Comparison of ENCODE assay signal across 1 cellular context in the genomic region with DNA sequence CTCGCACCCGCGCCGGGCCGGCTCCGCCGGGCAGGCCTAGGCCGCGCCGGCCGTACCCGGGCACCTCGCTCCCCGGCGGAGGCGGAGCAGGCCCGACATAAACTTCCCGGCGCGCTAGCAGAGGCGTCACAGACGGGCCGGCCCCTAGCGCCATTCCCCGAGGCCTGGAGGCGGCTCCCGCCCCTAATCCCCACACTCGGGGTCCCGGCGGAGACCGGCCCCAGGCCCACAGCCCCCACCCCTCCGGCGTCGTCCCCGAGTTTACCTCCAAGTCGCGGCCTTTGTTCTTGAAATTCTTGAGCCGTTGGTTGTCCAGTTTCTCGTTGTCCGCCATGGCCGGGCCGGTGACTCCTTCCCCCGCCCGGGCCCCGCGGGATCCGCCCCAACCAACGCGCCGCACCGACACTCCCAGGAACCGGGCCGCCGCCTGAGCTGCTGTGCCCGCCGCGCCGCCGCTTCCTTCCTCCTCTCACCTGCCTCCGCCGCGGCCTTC.
TF ChIP-seq lines count a peak whose summit lies in the region.

No MANE protein-coding gene starts in this region.

TF ChIP-seq in K562, 482 proteins besides CTCF, POLR2A, EP300 and RAD21 (continued from another document and continues in another):
- TF ChIP-seq NFIX (CRISPR knock-in tag; IDR thresholded peaks at IDR 0.05; ENCODE audit: low read depth) (no peak), MAFK (IDR thresholded peaks at IDR 0.05; ENCODE audit: low read length) (no peak), ZNF316 (IDR thresholded peaks at IDR 0.05) (no peak), PHF21A (IDR thresholded peaks at IDR 0.05; ENCODE audit: borderline replicate concordance, low read depth) (no peak), HNRNPL (IDR thresholded peaks at IDR 0.05; ENCODE audit: low read depth, low read length) (no peak), HMG20B (CRISPR knock-in tag; IDR thresholded peaks at IDR 0.05) (no peak), RCOR1 (IDR thresholded peaks at IDR 0.05; ENCODE audit: borderline replicate concordance in 1 of 2, low read depth in 2 of 2, low read length in 2 of 2) (no peak), ZNF384 (IDR thresholded peaks at IDR 0.05; ENCODE audit: low read depth, low read length) (no peak), FOXA1 (IDR thresholded peaks at IDR 0.05; ENCODE audit: borderline replicate concordance) (no peak), SMAD4 (CRISPR knock-in tag; conservative IDR thresholded peaks at IDR 0.05) (no peak; the same call in 1 of the 2 replicates), CREM (IDR thresholded peaks at IDR 0.05; ENCODE audit: low read depth) (peak; percentile 95), NUFIP1 (IDR thresholded peaks at IDR 0.05; ENCODE audit: partially characterized antibody) (no peak), SNRNP70 (optimal IDR thresholded peaks at IDR 0.05; ENCODE audit: low read depth, low read length) (no peak), ZNF354B (CRISPR knock-in tag; IDR thresholded peaks at IDR 0.05) (no peak), PTBP1 (IDR thresholded peaks at IDR 0.05; ENCODE audit: low read depth, low read length) (no peak), ZNF668 (CRISPR knock-in tag; IDR thresholded peaks at IDR 0.05) (no peak), CHCHD3 (CRISPR knock-in tag; IDR thresholded peaks at IDR 0.05) (no peak), ZNF239 (CRISPR knock-in tag; IDR thresholded peaks at IDR 0.05) (no peak), KAT7 (CRISPR knock-in tag; IDR thresholded peaks at IDR 0.05; ENCODE audit: borderline replicate concordance) (0 out of 2 replicates have a peak, but pooled peaks have one; percentile 9), ZC3H8 (IDR thresholded peaks at IDR 0.05) (no peak), TSC22D4 (tag; IDR thresholded peaks at IDR 0.05) (no peak), C11orf30 (IDR thresholded peaks at IDR 0.05; ENCODE audit: low read depth) (peak; percentile 38)
- TF ChIP-seq, protein P1, sequence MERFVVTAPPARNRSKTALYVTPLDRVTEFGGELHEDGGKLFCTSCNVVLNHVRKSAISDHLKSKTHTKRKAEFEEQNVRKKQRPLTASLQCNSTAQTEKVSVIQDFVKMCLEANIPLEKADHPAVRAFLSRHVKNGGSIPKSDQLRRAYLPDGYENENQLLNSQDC (CRISPR knock-in tag; IDR thresholded peaks at IDR 0.05), result no peak
- TF ChIP-seq, protein P2, sequence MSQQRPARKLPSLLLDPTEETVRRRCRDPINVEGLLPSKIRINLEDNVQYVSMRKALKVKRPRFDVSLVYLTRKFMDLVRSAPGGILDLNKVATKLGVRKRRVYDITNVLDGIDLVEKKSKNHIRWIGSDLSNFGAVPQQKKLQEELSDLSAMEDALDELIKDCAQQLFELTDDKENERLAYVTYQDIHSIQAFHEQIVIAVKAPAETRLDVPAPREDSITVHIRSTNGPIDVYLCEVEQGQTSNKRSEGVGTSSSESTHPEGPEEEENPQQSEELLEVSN (IDR thresholded peaks at IDR 0.05; ENCODE audit: borderline replicate concordance in 1 of 2, extremely low read depth in 1 of 2, insufficient read depth in 1 of 2, insufficient read length in 1 of 2, low read depth in 1 of 2, low read length in 1 of 2, poor library complexity in 1 of 2, severe bottlenecking in 1 of 2), result peak in 1 of 2 experiments; percentile 16
- TF ChIP-seq, protein P3, sequence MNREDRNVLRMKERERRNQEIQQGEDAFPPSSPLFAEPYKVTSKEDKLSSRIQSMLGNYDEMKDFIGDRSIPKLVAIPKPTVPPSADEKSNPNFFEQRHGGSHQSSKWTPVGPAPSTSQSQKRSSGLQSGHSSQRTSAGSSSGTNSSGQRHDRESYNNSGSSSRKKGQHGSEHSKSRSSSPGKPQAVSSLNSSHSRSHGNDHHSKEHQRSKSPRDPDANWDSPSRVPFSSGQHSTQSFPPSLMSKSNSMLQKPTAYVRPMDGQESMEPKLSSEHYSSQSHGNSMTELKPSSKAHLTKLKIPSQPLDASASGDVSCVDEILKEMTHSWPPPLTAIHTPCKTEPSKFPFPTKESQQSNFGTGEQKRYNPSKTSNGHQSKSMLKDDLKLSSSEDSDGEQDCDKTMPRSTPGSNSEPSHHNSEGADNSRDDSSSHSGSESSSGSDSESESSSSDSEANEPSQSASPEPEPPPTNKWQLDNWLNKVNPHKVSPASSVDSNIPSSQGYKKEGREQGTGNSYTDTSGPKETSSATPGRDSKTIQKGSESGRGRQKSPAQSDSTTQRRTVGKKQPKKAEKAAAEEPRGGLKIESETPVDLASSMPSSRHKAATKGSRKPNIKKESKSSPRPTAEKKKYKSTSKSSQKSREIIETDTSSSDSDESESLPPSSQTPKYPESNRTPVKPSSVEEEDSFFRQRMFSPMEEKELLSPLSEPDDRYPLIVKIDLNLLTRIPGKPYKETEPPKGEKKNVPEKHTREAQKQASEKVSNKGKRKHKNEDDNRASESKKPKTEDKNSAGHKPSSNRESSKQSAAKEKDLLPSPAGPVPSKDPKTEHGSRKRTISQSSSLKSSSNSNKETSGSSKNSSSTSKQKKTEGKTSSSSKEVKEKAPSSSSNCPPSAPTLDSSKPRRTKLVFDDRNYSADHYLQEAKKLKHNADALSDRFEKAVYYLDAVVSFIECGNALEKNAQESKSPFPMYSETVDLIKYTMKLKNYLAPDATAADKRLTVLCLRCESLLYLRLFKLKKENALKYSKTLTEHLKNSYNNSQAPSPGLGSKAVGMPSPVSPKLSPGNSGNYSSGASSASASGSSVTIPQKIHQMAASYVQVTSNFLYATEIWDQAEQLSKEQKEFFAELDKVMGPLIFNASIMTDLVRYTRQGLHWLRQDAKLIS (CRISPR knock-in tag; IDR thresholded peaks at IDR 0.05), result 0 out of 2 replicates have a peak, but pooled peaks have one; percentile 48
- TF ChIP-seq, protein P4, sequence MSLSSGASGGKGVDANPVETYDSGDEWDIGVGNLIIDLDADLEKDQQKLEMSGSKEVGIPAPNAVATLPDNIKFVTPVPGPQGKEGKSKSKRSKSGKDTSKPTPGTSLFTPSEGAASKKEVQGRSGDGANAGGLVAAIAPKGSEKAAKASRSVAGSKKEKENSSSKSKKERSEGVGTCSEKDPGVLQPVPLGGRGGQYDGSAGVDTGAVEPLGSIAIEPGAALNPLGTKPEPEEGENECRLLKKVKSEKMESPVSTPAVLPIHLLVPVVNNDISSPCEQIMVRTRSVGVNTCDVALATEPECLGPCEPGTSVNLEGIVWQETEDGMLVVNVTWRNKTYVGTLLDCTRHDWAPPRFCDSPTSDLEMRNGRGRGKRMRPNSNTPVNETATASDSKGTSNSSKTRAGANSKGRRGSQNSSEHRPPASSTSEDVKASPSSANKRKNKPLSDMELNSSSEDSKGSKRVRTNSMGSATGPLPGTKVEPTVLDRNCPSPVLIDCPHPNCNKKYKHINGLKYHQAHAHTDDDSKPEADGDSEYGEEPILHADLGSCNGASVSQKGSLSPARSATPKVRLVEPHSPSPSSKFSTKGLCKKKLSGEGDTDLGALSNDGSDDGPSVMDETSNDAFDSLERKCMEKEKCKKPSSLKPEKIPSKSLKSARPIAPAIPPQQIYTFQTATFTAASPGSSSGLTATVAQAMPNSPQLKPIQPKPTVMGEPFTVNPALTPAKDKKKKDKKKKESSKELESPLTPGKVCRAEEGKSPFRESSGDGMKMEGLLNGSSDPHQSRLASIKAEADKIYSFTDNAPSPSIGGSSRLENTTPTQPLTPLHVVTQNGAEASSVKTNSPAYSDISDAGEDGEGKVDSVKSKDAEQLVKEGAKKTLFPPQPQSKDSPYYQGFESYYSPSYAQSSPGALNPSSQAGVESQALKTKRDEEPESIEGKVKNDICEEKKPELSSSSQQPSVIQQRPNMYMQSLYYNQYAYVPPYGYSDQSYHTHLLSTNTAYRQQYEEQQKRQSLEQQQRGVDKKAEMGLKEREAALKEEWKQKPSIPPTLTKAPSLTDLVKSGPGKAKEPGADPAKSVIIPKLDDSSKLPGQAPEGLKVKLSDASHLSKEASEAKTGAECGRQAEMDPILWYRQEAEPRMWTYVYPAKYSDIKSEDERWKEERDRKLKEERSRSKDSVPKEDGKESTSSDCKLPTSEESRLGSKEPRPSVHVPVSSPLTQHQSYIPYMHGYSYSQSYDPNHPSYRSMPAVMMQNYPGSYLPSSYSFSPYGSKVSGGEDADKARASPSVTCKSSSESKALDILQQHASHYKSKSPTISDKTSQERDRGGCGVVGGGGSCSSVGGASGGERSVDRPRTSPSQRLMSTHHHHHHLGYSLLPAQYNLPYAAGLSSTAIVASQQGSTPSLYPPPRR (CRISPR knock-in tag; IDR thresholded peaks at IDR 0.05; ENCODE audit: borderline replicate concordance), result no peak
- TF ChIP-seq, protein P5, sequence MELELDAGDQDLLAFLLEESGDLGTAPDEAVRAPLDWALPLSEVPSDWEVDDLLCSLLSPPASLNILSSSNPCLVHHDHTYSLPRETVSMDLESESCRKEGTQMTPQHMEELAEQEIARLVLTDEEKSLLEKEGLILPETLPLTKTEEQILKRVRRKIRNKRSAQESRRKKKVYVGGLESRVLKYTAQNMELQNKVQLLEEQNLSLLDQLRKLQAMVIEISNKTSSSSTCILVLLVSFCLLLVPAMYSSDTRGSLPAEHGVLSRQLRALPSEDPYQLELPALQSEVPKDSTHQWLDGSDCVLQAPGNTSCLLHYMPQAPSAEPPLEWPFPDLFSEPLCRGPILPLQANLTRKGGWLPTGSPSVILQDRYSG (tag; conservative IDR thresholded peaks at IDR 0.05; ENCODE audit: low read depth), result no peak
- TF ChIP-seq, protein P6, sequence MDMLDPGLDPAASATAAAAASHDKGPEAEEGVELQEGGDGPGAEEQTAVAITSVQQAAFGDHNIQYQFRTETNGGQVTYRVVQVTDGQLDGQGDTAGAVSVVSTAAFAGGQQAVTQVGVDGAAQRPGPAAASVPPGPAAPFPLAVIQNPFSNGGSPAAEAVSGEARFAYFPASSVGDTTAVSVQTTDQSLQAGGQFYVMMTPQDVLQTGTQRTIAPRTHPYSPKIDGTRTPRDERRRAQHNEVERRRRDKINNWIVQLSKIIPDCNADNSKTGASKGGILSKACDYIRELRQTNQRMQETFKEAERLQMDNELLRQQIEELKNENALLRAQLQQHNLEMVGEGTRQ (CRISPR knock-in tag; IDR thresholded peaks at IDR 0.05), result no peak
- TF ChIP-seq, protein P7, sequence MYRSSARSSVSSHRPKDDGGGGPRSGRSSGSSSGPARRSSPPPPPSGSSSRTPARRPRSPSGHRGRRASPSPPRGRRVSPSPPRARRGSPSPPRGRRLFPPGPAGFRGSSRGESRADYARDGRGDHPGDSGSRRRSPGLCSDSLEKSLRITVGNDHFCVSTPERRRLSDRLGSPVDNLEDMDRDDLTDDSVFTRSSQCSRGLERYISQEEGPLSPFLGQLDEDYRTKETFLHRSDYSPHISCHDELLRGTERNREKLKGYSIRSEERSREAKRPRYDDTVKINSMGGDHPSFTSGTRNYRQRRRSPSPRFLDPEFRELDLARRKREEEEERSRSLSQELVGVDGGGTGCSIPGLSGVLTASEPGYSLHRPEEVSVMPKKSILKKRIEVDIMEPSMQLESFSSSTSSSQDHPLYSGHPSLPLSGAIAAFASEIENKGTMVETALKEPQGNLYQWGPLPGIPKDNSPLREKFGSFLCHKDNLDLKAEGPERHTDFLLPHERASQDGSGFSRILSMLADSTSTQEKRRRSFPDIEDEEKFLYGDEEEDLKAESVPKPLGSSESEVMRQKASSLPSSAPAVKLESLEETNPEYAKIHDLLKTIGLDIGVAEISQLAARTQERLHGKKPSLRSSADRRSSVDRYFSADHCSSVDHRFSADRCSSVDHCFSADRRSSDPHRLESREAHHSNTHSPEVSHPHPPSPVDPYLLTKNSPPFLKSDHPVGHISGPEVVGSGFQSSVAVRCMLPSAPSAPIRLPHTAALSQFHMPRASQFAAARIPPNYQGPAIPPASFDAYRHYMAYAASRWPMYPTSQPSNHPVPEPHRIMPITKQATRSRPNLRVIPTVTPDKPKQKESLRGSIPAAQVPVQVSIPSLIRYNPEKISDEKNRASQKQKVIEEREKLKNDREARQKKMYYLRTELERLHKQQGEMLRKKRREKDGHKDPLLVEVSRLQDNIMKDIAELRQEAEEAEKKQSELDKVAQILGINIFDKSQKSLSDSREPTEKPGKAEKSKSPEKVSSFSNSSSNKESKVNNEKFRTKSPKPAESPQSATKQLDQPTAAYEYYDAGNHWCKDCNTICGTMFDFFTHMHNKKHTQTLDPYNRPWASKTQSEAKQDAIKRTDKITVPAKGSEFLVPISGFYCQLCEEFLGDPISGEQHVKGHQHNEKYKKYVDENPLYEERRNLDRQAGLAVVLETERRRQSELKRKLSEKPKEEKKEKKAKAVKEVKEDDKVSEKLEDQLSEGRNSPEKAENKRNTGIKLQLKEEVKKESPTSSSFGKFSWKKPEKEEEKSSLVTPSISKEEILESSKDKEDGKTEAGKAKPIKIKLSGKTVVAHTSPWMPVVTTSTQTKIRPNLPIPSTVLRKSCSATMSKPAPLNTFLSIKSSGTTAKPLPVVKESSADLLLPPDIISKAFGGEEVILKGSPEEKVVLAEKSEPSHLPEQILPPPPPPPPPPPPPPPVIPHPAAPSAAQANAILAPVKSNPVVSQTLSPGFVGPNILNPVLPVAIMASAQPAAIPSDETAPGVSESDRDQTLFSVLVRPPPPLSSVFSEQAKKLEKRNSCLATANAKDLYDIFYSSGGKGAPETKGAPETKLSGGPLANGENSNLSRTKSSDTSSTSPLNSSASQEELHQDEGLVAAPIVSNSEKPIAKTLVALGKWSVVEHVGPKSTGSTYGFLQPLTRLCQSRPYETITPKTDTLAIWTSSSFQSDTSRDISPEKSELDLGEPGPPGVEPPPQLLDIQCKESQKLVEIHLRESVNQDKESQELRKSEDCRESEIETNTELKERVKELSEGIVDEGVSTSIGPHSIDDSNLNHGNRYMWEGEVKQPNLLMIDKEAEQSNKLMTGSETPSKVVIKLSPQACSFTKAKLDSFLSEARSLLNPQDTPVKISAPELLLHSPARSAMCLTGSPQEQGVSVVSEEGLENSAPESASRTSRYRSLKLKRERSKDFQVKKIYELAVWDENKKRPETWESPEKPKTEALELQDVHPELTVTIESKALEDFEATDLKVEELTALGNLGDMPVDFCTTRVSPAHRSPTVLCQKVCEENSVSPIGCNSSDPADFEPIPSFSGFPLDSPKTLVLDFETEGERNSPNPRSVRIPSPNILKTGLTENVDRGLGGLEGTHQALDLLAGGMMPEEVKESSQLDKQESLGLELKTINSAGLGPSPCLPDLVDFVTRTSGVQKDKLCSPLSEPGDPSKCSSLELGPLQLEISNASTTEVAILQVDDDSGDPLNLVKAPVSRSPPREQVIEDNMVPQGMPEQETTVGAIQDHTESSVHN (IDR thresholded peaks at IDR 0.05; ENCODE audit: borderline replicate concordance in 1 of 2, low read depth in 1 of 2), result no peak
- TF ChIP-seq, protein P8, sequence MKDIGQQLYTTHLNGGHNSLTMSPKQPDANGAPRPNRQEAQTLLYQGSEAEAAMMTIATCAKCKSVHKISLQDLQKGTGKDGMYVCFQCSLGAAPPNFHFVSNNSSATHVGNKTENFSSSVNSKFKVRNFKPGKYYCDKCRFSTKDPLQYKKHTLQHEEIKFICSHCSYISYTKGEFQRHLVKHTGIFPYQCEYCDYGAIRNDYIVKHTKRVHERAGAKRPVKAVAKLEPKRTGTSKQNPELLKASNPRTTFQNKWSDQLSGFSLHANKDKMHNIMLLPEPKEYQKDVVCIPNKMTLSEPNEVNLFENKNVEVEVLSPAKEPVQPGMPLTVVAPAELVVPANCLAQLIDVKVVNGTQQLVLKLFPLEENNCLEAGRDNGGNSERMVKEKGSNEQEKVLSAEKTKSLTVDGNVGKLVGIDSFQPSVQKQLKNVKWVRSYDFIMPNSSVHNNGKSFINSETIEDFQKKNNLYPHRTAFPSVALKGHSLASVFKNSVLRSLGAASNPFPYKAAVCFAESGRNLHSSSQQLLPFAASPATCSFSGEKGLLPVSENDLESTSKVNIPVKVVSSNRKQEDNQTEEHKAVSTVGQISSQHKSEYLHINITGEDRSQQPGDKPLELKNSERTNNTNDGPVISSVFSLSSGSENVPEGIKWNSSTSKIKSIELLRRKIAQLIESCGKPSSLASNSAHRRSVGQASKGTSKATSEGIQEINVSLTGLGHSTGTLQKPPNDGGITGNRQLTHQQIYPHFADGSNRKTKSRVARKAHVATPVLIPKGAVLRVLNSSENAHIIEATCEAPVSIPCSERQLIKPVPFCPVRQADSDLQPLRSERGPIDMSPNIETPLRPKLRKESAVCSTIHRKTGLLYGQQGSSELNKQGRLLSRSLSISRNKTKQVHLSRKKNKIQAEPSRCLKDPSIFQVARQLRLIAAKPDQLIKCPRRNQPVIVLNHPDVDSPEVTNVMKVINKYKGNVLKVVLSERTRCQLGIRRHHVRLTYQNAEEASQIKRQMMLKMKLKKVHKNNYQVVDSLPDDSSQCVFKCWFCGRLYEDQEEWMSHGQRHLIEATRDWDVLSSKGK (CRISPR knock-in tag; IDR thresholded peaks at IDR 0.05), result no peak
